15 cellular contexts compared by ENCODE assay signal in the genomic region with DNA sequence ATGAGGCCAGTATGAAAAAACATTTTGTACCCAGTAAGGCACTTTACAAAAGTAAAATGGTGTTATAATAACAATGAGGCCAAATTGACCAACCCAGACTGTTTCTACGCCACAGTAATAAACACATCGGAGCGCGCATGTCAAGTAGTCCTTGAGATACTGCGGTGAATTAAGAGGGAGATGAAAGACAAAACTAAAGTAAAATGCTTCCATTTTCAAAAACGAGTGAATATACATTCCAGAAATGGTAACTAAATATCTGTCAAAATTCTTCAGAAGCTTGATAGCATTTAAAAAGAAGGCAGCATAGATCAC. TPM values are rescaled to one million over a fixed set of nuclear protein-coding genes. Genes with fewer than 3 reads are reported as not detected.
DNase-seq lines count a peak whose midpoint lies in the region; ATAC-seq, FAIRE-seq and TF ChIP-seq lines count a peak whose summit lies in the region.
"Had no signal": no experiment of that assay in that cellular context is flagged by ENCODE, and none has a peak within 500 bp of the region (broad histone marks: within the 10 kb centered on the region; RNA-seq: fewer than 3 reads in every experiment).

No MANE protein-coding gene starts in this region.

- H3K14ac ChIP-seq in mesenchymal stem cell (ENCODE audit: low read length in 2 of 2): no peak overlapping the region

- H4K8ac ChIP-seq in mesenchymal stem cell (ENCODE audit: low read length): no peak overlapping the region

- no peak overlapping the region for H2BK5ac ChIP-seq in mesenchymal stem cell (ENCODE audit: low read depth, low read length, poor library complexity, severe bottlenecking)

- CTCF ChIA-PET in GM12878 (lab: Yijun Ruan, JAX): interaction anchor here (1.2 to 1.3 kb wide), 2 partner anchors 19 to 242 kb away, joined by 3 read pairs; no protein-coding TSS in a partner anchor

- TF ChIP-seq EP300 in GM12878 (IDR thresholded peaks at IDR 0.05; ENCODE audit: borderline replicate concordance in 1 of 2, control insufficient read depth in 1 of 2, low read depth in 2 of 2, low read length in 2 of 2): no peak

- peak; percentile 89 for DNase-seq in DMS53 (lab: John Stamatoyannopoulos, UW)
- DNase-seq in NCI-H1092 treated with DMSO at 0.1 percent for 48 hours (lab: John Stamatoyannopoulos, UW): peak; percentile 44
- no peak for DNase-seq in GM12878 (ENCODE audit: low read depth, low spot score)
- no peak for DNase-seq in mesenchymal stem cell
- no peak for DNase-seq in mesenteric fat pad (ENCODE audit: low spot score)
- DNase-seq in UCSD-AML1 (lab: John Stamatoyannopoulos, UW; ENCODE audit: unreplicated experiment): no peak
- no peak for DNase-seq in HuH-7.5 (ENCODE audit: low spot score)
- no peak for DNase-seq in GM03348 (ENCODE audit: low spot score)
- DNase-seq: activated naive CD8-positive, alpha-beta T cell treated with anti-CD3 and anti-CD28 coated beads, Interleukin-2, amount 50 U/mL, for 24 hours; NCI-H524 treated with DMSO at 0.1 percent for 48 hours; spleen; stimulated activated naive CD8-positive, alpha-beta T cell treated with anti-CD3 and anti-CD28 coated beads, Interleukin-15, Interleukin-2, amounts not matched to agents 100 U/mL and 50 U/mL, for 24 hours; WERI-Rb-1 had no signal

- no peak overlapping the region for H4K91ac ChIP-seq in mesenchymal stem cell (ENCODE audit: low read length)

- no peaks in the 10 kb centered on the region for H3K79me2 ChIP-seq in GM12878 (ENCODE audit: control insufficient read depth, insufficient read depth, low read length)

- H3K36me3 ChIP-seq in GM12878 (ENCODE audit: control insufficient read depth in 2 of 2, insufficient read depth in 2 of 2, low read length in 1 of 2) (peaks cover 0 to 2% of the 10 kb centered on the region in 2 experiments; a peak in 1 of 4 replicates), mesenchymal stem cell (ENCODE audit: control insufficient read depth in 1 of 2, insufficient read depth in 2 of 2, low read depth in 1 of 2, low read length in 2 of 2) (peaks cover 0 to 3% of the 10 kb centered on the region in 2 experiments)
- H3K36me3 ChIP-seq: BE2C, WERI-Rb-1 had no signal

- no peak overlapping the region for H3K4ac ChIP-seq in mesenchymal stem cell (ENCODE audit: low read depth in 1 of 2, low read length in 2 of 2)

- POLR2A ChIA-PET in GM12878 (lab: Charles Lee): interaction anchor here (0.6 kb wide), 1 partner anchor 86 kb away, joined by 3 read pairs; no protein-coding TSS in a partner anchor

- intact Hi-C loops in GM12878 (cut with micrococcal nuclease; ENCODE audit: unreplicated experiment): no loop called here

- no peaks in the 10 kb centered on the region for H3K79me1 ChIP-seq in mesenchymal stem cell (replicated peaks; ENCODE audit: low read length, poor library complexity, severe bottlenecking)

- RAD21 ChIA-PET in GM12878 (lab: Charles Lee; ENCODE audit: unreplicated experiment): no interaction called here

- no peaks in the 10 kb centered on the region for H3K4me1 ChIP-seq in GM12878 (ENCODE audit: control insufficient read depth, insufficient read depth, low read length)
- peaks cover 5% of the 10 kb centered on the region for H3K4me1 ChIP-seq in mesenchymal stem cell (ENCODE audit: control insufficient read depth, insufficient read depth, low read depth, low read length)
- H3K4me1 ChIP-seq: BE2C had no signal

- no peak overlapping the region for H3K18ac ChIP-seq in mesenchymal stem cell (ENCODE audit: low read depth in 1 of 2, low read length in 2 of 2)

- H2AFZ ChIP-seq in GM12878 (ENCODE audit: control insufficient read depth, low read depth, low read length): peak overlapping the region; percentile 75
- H2AFZ ChIP-seq in mesenchymal stem cell (ENCODE audit: low read depth, low read length): no peak overlapping the region

- TF ChIP-seq CTCF in GM12878 (IDR thresholded peaks at IDR 0.05 in 2 of 3, conservative IDR thresholded peaks at IDR 0.05 in 1 of 3; ENCODE audit: control insufficient read depth in 2 of 3, extremely low read depth in 1 of 3, insufficient read depth in 1 of 3, low read depth in 3 of 3, low read length in 3 of 3): no peak

- H2BK120ac ChIP-seq in mesenchymal stem cell (ENCODE audit: low read depth, low read length): no peak overlapping the region

- H2BK12ac ChIP-seq in mesenchymal stem cell (ENCODE audit: low read length in 2 of 2): no peak overlapping the region

- H4K20me1 ChIP-seq in GM12878 (ENCODE audit: control insufficient read depth, insufficient read depth): no peaks in the 10 kb centered on the region

- H3K27ac ChIP-seq in GM12878 (ENCODE audit: control insufficient read depth, insufficient read depth) (peak overlapping the region; percentile 66; the same call in 1 of the 2 replicates), mesenchymal stem cell (ENCODE audit: low read length, poor library complexity, severe bottlenecking) (no peak overlapping the region)
- H3K27ac ChIP-seq: spleen, WERI-Rb-1 had no signal

- no peak for FAIRE-seq in GM12878 (lab: Jason Lieb, UNC)

- H3K9ac ChIP-seq in GM12878 (ENCODE audit: control insufficient read depth, insufficient read depth, low read length): no peak overlapping the region
- peak overlapping the region; percentile 79 for H3K9ac ChIP-seq in mesenchymal stem cell (ENCODE audit: low read length)

- H3K9me3 ChIP-seq in GM12878 (replicated peaks; ENCODE audit: control insufficient read depth, insufficient read depth, low read length) (no peaks in the 10 kb centered on the region), mesenchymal stem cell (ENCODE audit: control insufficient read depth, low read length) (no peaks in the 10 kb centered on the region)
- H3K9me3 ChIP-seq: BE2C, spleen had no signal

- 89% methylated on average over 6 of the region's 6 CpGs for WGBS in GM12878 (ENCODE audit: insufficient coverage, insufficient replicate concordance, low lambda C conversion rate, missing lambda C conversion rate)
- no CpG with 5 or more reads among the region's 6 CpGs for WGBS in mesenchymal stem cell

- H3K4me2 ChIP-seq in GM12878 (ENCODE audit: control insufficient read depth, insufficient read depth): no peak overlapping the region; the same call in 1 of the 2 replicates
- H3K4me2 ChIP-seq in mesenchymal stem cell (ENCODE audit: low read length, poor library complexity, severe bottlenecking): no peak overlapping the region

- TF ChIP-seq POLR2A in GM12878 (IDR thresholded peaks at IDR 0.05; ENCODE audit: low read depth, low read length): no peak

- BruUV-seq in GM12878 (replicated peaks; lab: Mats Ljungman, UMichigan): no TSS peak

- in situ Hi-C loops in GM12878 (cut with MboI): no loop called here

- no peak for TF ChIP-seq RAD21 in GM12878 (IDR thresholded peaks at IDR 0.05; ENCODE audit: insufficient read depth, low read depth, low read length)

- no peak overlapping the region for H3K23ac ChIP-seq in mesenchymal stem cell (ENCODE audit: low read length in 2 of 2)

- H3K27me3 ChIP-seq in GM12878 (replicated peaks in 1 of 2; ENCODE audit: control insufficient read depth in 2 of 2, insufficient read depth in 2 of 2, low read length in 1 of 2) (no peaks in the 10 kb centered on the region), mesenchymal stem cell (ENCODE audit: control insufficient read depth in 1 of 2, insufficient read depth in 1 of 2, low read length in 2 of 2) (no peaks in the 10 kb centered on the region)
- H3K27me3 ChIP-seq: BE2C, spleen had no signal

- SMC1A ChIA-PET in GM12878 (lab: Charles Lee; ENCODE audit: uncharacterized antibody, unreplicated experiment): interaction anchor here (0.9 to 1.5 kb wide), 5 partner anchors 14 to 64 kb away, joined by 3 to 6 read pairs (median 3); a partner anchor contains a TSS

- H2BK15ac ChIP-seq in mesenchymal stem cell (ENCODE audit: low read depth, poor library complexity, severe bottlenecking): no peak overlapping the region

- H3K4me3 ChIP-seq in GM12878 (no peak overlapping the region), mesenchymal stem cell (ENCODE audit: insufficient read depth in 1 of 2, low read depth in 1 of 2, low read length in 2 of 2) (peak overlapping the region in 1 of 2 experiments; percentile 66)

- no peak overlapping the region for H2AK5ac ChIP-seq in mesenchymal stem cell (ENCODE audit: low read length, severe bottlenecking)

- ATAC-seq in GM12878: no peak
- ATAC-seq: activated naive CD8-positive, alpha-beta T cell treated with anti-CD3 and anti-CD28 coated beads, Interleukin-2, amount 50 U/mL, for 24 hours; Panc1; stimulated activated naive CD8-positive, alpha-beta T cell treated with anti-CD3 and anti-CD28 coated beads, Interleukin-15, Interleukin-2, amounts not matched to agents 100 U/mL and 50 U/mL, for 24 hours had no signal

TF ChIP-seq in GM12878, 131 proteins besides CTCF, POLR2A, EP300 and RAD21 (continues in another document):
- TF ChIP-seq TCF7 (IDR thresholded peaks at IDR 0.05; ENCODE audit: borderline replicate concordance): no peak
- no peak for TF ChIP-seq ZZZ3 (IDR thresholded peaks at IDR 0.05; ENCODE audit: control insufficient read depth, insufficient read length, low read depth)
- no peak for TF ChIP-seq KDM1A (IDR thresholded peaks at IDR 0.05; ENCODE audit: borderline replicate concordance)
- TF ChIP-seq FOXM1 (IDR thresholded peaks at IDR 0.05; ENCODE audit: low read depth, low read length): no peak

RNA-seq across cellular contexts. Expression of a gene that starts 19.0 kb away (rescaled TPM):
- total RNA-seq in GM12878 (2013; cell fraction: nucleolus; rRNA removed): 110 and 112 TPM in 2 replicates
- total RNA-seq in GM12878 (2014; rRNA removed) (11.6 and 14.7 TPM in 2 replicates), GM12878 (2014; rRNA removed; fragmentation: Illumina TruSeq; extraction: Trizol) (14.9 and 15.7 TPM in 2 replicates), GM12878 (2021) (11.2 and 12.0 TPM in 2 replicates), mesenteric fat pad (10.1 TPM)
- polyA plus RNA-seq in GM12878 (2011; ENCODE audit: low read depth): 13.8 TPM
- polyA plus RNA-seq in GM12878 (2011; rRNA removed) (42.5 and 68.0 TPM in 2 replicates), GM12878 (2014; fragmentation: Illumina TruSeq; extraction: Trizol) (16.7 and 21.4 TPM in 2 replicates), GM12878 (2014; fragmentation: Nextera tagmentation; extraction: Ambion mirVana) (1 to 10 TPM; 3.3 to 5.7 TPM), GM12878 (2014; rRNA removed) (16.9 and 23.4 TPM in 2 replicates), GM12878 (2016; fragmentation: Nextera tagmentation; extraction: Ambion mirVana) (10 to 100 TPM; 16.9 to 18.7 TPM)
- 17.0 and 17.1 TPM in 2 replicates for polyA plus RNA-seq in GM12878 (2011; cell fraction: cytosol; rRNA removed)
- polyA plus RNA-seq in GM12878 (2011; cell fraction: nucleus; rRNA removed): 42.6 and 52.4 TPM in 2 replicates
- 22.5 and 39.5 TPM in 2 replicates for polyA plus RNA-seq in GM12878 (2012)
- polyA minus RNA-seq in GM12878 (2011; rRNA and poly(A)+ RNA removed): 14.9 and 16.4 TPM in 2 replicates
- polyA minus RNA-seq in GM12878 (2011; cell fraction: cytosol; rRNA and poly(A)+ RNA removed): 3.8 and 7.6 TPM in 2 replicates
- 19.0 and 29.8 TPM in 2 replicates for polyA minus RNA-seq in GM12878 (2011; cell fraction: nucleus; rRNA and poly(A)+ RNA removed)
- 1.9 TPM for polyA plus RNA-seq in mesenchymal stem cell (2013, experiment 1 of 2)
- polyA plus RNA-seq in mesenchymal stem cell (2013, experiment 2 of 2): 1.6 TPM

Comparison
In these comparisons a context has a peak if more than half of its experiments do, and no peak if none do; other contexts are left out.
1. DNase-seq: peak in DMS53 (single experiment) and NCI-H1092 treated with DMSO at 0.1 percent for 48 hours (single experiment); none in GM12878 (single experiment), mesenchymal stem cell (single experiment), mesenteric fat pad (single experiment), UCSD-AML1 (single experiment), HuH-7.5 (single experiment) and GM03348 (single experiment).